Comparison of ENCODE assay signal across 13 cellular contexts in the genomic region with DNA sequence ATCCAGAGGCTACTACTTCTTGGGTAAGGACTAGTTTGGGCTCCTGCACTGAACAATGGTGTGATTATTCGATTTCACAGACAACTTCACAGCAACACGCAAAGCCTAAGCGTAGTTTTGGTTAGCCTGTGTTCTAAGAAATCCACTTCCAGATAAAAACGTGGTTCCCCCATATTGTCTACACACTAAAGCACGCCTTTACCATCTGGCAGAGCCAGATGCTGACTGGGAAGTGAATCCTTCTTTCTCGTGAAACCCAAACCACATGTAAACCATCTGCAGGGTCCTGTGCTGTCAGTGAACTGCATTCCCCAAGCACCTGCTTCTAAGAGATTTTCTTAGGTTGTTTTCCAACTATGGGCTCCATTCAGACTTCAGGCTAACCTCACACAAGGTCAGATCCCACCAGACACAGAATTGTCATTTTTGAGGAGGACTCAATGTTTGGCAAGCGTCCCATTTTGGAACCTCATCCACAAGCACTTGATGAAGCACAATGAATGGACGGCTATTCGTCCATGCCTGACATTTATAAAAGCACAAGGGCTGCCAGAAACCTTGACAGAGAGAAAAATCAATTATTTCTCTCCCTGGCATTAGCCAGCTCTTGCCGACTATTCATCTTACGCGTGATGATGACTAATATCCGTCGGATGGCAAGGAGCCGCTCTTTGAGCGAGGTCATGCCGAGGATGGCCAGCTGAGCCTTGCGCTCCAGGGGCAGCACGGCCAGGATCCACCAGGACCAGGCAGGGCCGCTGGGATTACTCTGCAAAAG. TPM values are rescaled to one million over a fixed set of nuclear protein-coding genes. Genes with fewer than 3 reads are reported as not detected.
DNase-seq lines count a peak whose midpoint lies in the region; ATAC-seq and TF ChIP-seq lines count a peak whose summit lies in the region.
"Had no signal": no experiment of that assay in that cellular context is flagged by ENCODE, and none has a peak within 500 bp of the region (broad histone marks: within the 10 kb centered on the region; RNA-seq: fewer than 3 reads in every experiment).

No MANE protein-coding gene starts in this region.

- intact Hi-C loops in adrenal gland (cut with DNase I) = no loop called here

- H3K27me3 ChIP-seq in adrenal gland = no peaks in the 10 kb centered on the region

- peak in 1 of 2 donors; percentile 69 for TF ChIP-seq POLR2A in adrenal gland (IDR thresholded peaks at IDR 0.05)
- TF ChIP-seq POLR2A in GM18505 (IDR thresholded peaks at IDR 0.05; ENCODE audit: borderline replicate concordance, extremely low read depth, insufficient read depth, insufficient read length) = no peak

- H3K4me3 ChIP-seq in adrenal gland = no peak overlapping the region

- peaks cover 33 to 55% of the 10 kb centered on the region in 2 donors for H3K4me1 ChIP-seq in adrenal gland (replicated peaks in 1 of 2)
- H3K4me1 ChIP-seq: foreskin keratinocyte had no signal

- H3K36me3 ChIP-seq in adrenal gland (replicated peaks in 1 of 2) = peaks cover 0 to 10% of the 10 kb centered on the region in 2 donors

- peak overlapping the region; percentile 61 to 89 (median 76) for H3K27ac ChIP-seq in adrenal gland
- H3K27ac ChIP-seq: foreskin keratinocyte had no signal

- 45 to 57% (median 52%) methylated on average over 19 to 20 of the region's 20 CpGs for WGBS in adrenal gland, 4 donors

- peak in 1 of 6 experiments; percentile 8 for TF ChIP-seq CTCF in adrenal gland (IDR thresholded peaks at IDR 0.05)

- no peak for ATAC-seq in GM18505 (IDR thresholded peaks at IDR 0.05; ENCODE audit: unreplicated experiment)
- ATAC-seq: foreskin keratinocyte, natural killer cell, sciatic nerve had no signal

- peak; percentile 37 for DNase-seq in ELR (ENCODE audit: low read depth)
- DNase-seq in NCI-H2171 (lab: John Stamatoyannopoulos, UW) = peak; percentile 16
- peak; percentile 82 to 94 (median 92) for DNase-seq in adrenal gland
- peak; percentile 35 for DNase-seq in medulla oblongata (ENCODE audit: extremely low spot score)
- no peak for DNase-seq in NCI-H2029 treated with DMSO at 0.1 percent for 48 hours (lab: John Stamatoyannopoulos, UW)
- no peak for DNase-seq in SIG-M5 treated with dmso at 0.1 percent for 504 hours (lab: John Stamatoyannopoulos, UW; ENCODE audit: unreplicated experiment)
- no peak for DNase-seq in ureter (ENCODE audit: low spot score)
- DNase-seq: foreskin keratinocyte, natural killer cell, NCI-H1694, T1000 had no signal

- H3K9me3 ChIP-seq in adrenal gland (replicated peaks in 1 of 3) = no peaks in the 10 kb centered on the region

RNA-seq across cellular contexts. Expression of gene LONRF2, which starts 38.4 kb away (rescaled TPM):
- total RNA-seq in adrenal gland (100 to 1,000 TPM in 1 of 8 donors, 10 to 100 TPM in 7; 30.5 to 110 (median 61.9) TPM), ureter (3.6 TPM)
- polyA plus RNA-seq in adrenal gland = 10 to 100 TPM in 1 of 3 donors, 1 to 10 TPM in 2; 8.1 to 32.5 (median 8.4) TPM
- total RNA-seq: foreskin keratinocyte, natural killer cell had no signal
- polyA plus RNA-seq: foreskin keratinocyte had no signal

Comparison
In these comparisons a context has a peak if more than half of its experiments do, and no peak if none do; other contexts are left out.
1. DNase-seq: peak in ELR (single experiment), NCI-H2171 (single experiment), adrenal gland (7 of 7) and medulla oblongata (single experiment); none in NCI-H2029 treated with DMSO at 0.1 percent for 48 hours (single experiment), SIG-M5 treated with dmso at 0.1 percent for 504 hours (single experiment) and ureter (single experiment).